In the genomic region with DNA sequence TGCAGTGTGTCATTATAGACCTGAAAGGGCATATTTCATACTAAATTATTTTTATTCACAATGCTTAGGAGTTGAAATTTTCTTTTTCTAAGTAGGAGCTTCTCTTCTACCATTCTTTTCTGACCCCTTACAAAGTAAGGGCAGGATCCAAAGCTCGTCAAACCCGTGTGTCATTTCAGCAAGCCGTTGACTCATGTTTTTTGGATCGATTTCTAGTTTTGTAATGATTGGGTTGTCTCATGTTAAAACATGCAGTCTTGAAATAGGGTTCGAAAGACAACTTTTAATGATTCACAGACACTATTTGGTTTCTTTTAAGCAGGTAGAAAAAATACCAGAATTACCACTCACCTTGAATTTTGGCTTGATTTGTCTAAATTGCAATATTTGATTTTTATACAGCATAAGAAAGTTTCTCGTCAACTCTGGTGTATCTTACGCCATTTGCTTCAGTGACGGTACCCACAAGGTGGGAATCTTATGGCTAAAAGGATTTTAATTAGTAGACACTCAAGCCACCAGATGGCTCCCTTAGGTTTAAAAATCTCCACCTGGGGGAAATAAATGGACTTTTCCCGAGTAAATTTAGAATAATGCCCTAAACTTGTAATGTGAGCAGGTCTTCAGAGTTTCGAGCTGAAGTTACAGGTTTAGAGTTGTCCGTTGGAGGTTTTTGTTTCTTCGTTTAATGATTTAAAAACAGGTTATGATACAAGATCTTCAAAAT, we compare ENCODE assay signal across 13 cellular contexts.
A peak's percentile ranks its signal among the peaks of the same experiment; 100 is the strongest.
DNase-seq lines count a peak whose midpoint lies in the region; ATAC-seq and TF ChIP-seq lines count a peak whose summit lies in the region.
"Had no signal": no experiment of that assay in that cellular context is flagged by ENCODE, and none has a peak within 500 bp of the region (broad histone marks: within the 10 kb centered on the region; RNA-seq: fewer than 3 reads in every experiment).

No MANE protein-coding gene starts in this region.

- no peak for TF ChIP-seq POLR2A in gastroesophageal sphincter (IDR thresholded peaks at IDR 0.05)

- no peak for TF ChIP-seq EP300 in gastroesophageal sphincter (IDR thresholded peaks at IDR 0.05)

- no peak overlapping the region for H3K27ac ChIP-seq in gastroesophageal sphincter
- no peak overlapping the region for H3K27ac ChIP-seq in upper lobe of right lung
- H3K27ac ChIP-seq: SJCRH30 had no signal

- no peak overlapping the region for H3K4me3 ChIP-seq in gastroesophageal sphincter
- no peak overlapping the region for H3K4me3 ChIP-seq in upper lobe of right lung
- H3K4me3 ChIP-seq: SJCRH30 had no signal

- H3K36me3 ChIP-seq in gastroesophageal sphincter: no peaks in the 10 kb centered on the region
- no peaks in the 10 kb centered on the region for H3K36me3 ChIP-seq in upper lobe of right lung
- H3K36me3 ChIP-seq: SJCRH30 had no signal

- no peak for DNase-seq in activated T-cell treated with anti-CD3 and anti-CD28 coated beads, Interleukin-2, amount 50 U/mL, for 24 hours
- no peak for DNase-seq in activated T-cell treated with anti-CD3 and anti-CD28 coated beads, Interleukin-2, amount 50 U/mL, for 1 hour
- DNase-seq in astrocyte of the hippocampus (ENCODE audit: low read depth, low spot score) (peak; percentile 44), superior temporal gyrus (ENCODE audit: extremely low spot score) (peak; percentile 42), DMS53 (lab: John Stamatoyannopoulos, UW) (no peak), NCI-H526 (lab: John Stamatoyannopoulos, UW) (no peak), upper lobe of right lung (no peak)
- DNase-seq: activated gamma-delta T cell treated with Interleukin-2 at 50 U/mL for 16 hours; NCI-H2227 treated with DMSO at 0.1 percent for 48 hours; stimulated activated naive B cell treated with anti-CD40 and anti-IgM and Interleukin-4, amounts not matched to agents 10 μg/mL and 1 μg/mL and 100 μg/mL, for 72 hours had no signal

- ATAC-seq in gastroesophageal sphincter: no peak
- no peak for ATAC-seq in upper lobe of right lung
- ATAC-seq: stimulated activated naive B cell treated with anti-CD40 and anti-IgM and Interleukin-4, amounts not matched to agents 10 μg/mL and 1 μg/mL and 100 μg/mL, for 72 hours had no signal

- intact Hi-C loops in upper lobe of right lung (cut with DNase I): no loop called here

- 68 to 71% methylated on average over 12 of the region's 12 CpGs for WGBS in gastroesophageal sphincter (ENCODE audit: low coverage in 1 of 2), 2 donors

- H3K36me3 Mint-ChIP-seq in activated T-cell treated with anti-CD3 and anti-CD28 coated beads, Interleukin-2, amount 50 U/mL, for 24 hours (ENCODE audit: low read depth): peaks cover 2% of the 10 kb centered on the region

- H3K27me3 ChIP-seq in gastroesophageal sphincter (no peaks in the 10 kb centered on the region), upper lobe of right lung (no peaks in the 10 kb centered on the region)
- H3K27me3 ChIP-seq: SJCRH30 had no signal

- H3K4me1 ChIP-seq in gastroesophageal sphincter (peaks cover 0 to 24% (median 0%) of the 10 kb centered on the region in 3 donors), upper lobe of right lung (peaks cover 17% of the 10 kb centered on the region)

- H3K27me3 Mint-ChIP-seq in activated T-cell treated with anti-CD3 and anti-CD28 coated beads, Interleukin-2, amount 50 U/mL, for 24 hours: no peaks in the 10 kb centered on the region
- H3K27me3 Mint-ChIP-seq: IgD-negative memory B cell; stimulated activated naive B cell treated with anti-CD40 and anti-IgM and Interleukin-4, amounts not matched to agents 10 μg/mL and 1 μg/mL and 100 μg/mL, for 72 hours had no signal

- H3K4me3 Mint-ChIP-seq in activated T-cell treated with anti-CD3 and anti-CD28 coated beads, Interleukin-2, amount 50 U/mL, for 24 hours: no peak overlapping the region
- H3K4me3 Mint-ChIP-seq: IgD-negative memory B cell; stimulated activated naive B cell treated with anti-CD40 and anti-IgM and Interleukin-4, amounts not matched to agents 10 μg/mL and 1 μg/mL and 100 μg/mL, for 72 hours had no signal

- H3K9me3 ChIP-seq in gastroesophageal sphincter (no peaks in the 10 kb centered on the region), upper lobe of right lung (no peaks in the 10 kb centered on the region)

- peak overlapping the region; percentile 89 for H3K27ac Mint-ChIP-seq in activated T-cell treated with anti-CD3 and anti-CD28 coated beads, Interleukin-2, amount 50 U/mL, for 24 hours
- H3K27ac Mint-ChIP-seq: IgD-negative memory B cell; stimulated activated naive B cell treated with anti-CD40 and anti-IgM and Interleukin-4, amounts not matched to agents 10 μg/mL and 1 μg/mL and 100 μg/mL, for 72 hours had no signal

- TF ChIP-seq CTCF in gastroesophageal sphincter (IDR thresholded peaks at IDR 0.05) (peak in 3 of 4 experiments; percentile 20 to 29 (median 20)), upper lobe of right lung (IDR thresholded peaks at IDR 0.05) (no peak)

- no peaks in the 10 kb centered on the region for H3K9me3 Mint-ChIP-seq in activated T-cell treated with anti-CD3 and anti-CD28 coated beads, Interleukin-2, amount 50 U/mL, for 24 hours
- H3K9me3 Mint-ChIP-seq: IgD-negative memory B cell; stimulated activated naive B cell treated with anti-CD40 and anti-IgM and Interleukin-4, amounts not matched to agents 10 μg/mL and 1 μg/mL and 100 μg/mL, for 72 hours had no signal

- H3K4me1 Mint-ChIP-seq in activated T-cell treated with anti-CD3 and anti-CD28 coated beads, Interleukin-2, amount 50 U/mL, for 24 hours (ENCODE audit: low read depth): peaks cover 39% of the 10 kb centered on the region

Comparison
In these comparisons a context has a peak if more than half of its experiments do, and no peak if none do; other contexts are left out.
1. DNase-seq: peak in astrocyte of the hippocampus (single experiment) and superior temporal gyrus (single experiment); none in activated T-cell treated with anti-CD3 and anti-CD28 coated beads, Interleukin-2, amount 50 U/mL, for 24 hours (single experiment), activated T-cell treated with anti-CD3 and anti-CD28 coated beads, Interleukin-2, amount 50 U/mL, for 1 hour (single experiment), DMS53 (single experiment), NCI-H526 (0 of 2) and upper lobe of right lung (single experiment).